Comparison of ENCODE assay signal across 9 cellular contexts in genomic region chr2:8515864-8516533, GRCh38.
A peak's percentile ranks its signal among the peaks of the same experiment; 100 is the strongest.
DNase-seq lines count a peak whose midpoint lies in the region; ATAC-seq and TF ChIP-seq lines count a peak whose summit lies in the region.
"Had no signal": no experiment of that assay in that cellular context is flagged by ENCODE, and none has a peak within 500 bp of the region (broad histone marks: within the 10 kb centered on the region; RNA-seq: fewer than 3 reads in every experiment).

No MANE protein-coding gene starts in this region.

- peak overlapping the region; percentile 88 for H3K27ac Mint-ChIP-seq in T-helper 2 cell treated with Interferon-gamma antibody and Interleukin-4, amounts not matched to agents 5 μg/mL and 100 μg/mL, for 36 hours
- peak overlapping the region; percentile 82 for H3K27ac Mint-ChIP-seq in stimulated activated memory B cell treated with anti-CD40 and anti-IgM and Interleukin-4, amounts not matched to agents 10 μg/mL and 1 μg/mL and 100 μg/mL, for 72 hours

- intact Hi-C loops in prostate gland (cut with DNase I) = no loop called here

- no peaks in the 10 kb centered on the region for H3K36me3 ChIP-seq in prostate gland
- H3K36me3 ChIP-seq: right lobe of liver had no signal

- no peak overlapping the region for H3K4me3 ChIP-seq in prostate gland
- H3K4me3 ChIP-seq: right lobe of liver had no signal

- H3K4me3 Mint-ChIP-seq in T-helper 2 cell treated with Interferon-gamma antibody and Interleukin-4, amounts not matched to agents 5 μg/mL and 100 μg/mL, for 36 hours = peak overlapping the region; percentile 22
- no peak overlapping the region for H3K4me3 Mint-ChIP-seq in stimulated activated memory B cell treated with anti-CD40 and anti-IgM and Interleukin-4, amounts not matched to agents 10 μg/mL and 1 μg/mL and 100 μg/mL, for 72 hours

- no peak for TF ChIP-seq CTCF in prostate gland (IDR thresholded peaks at IDR 0.05)

- no peak overlapping the region for H3K27ac ChIP-seq in prostate gland

- peak; percentile 8 for DNase-seq in EH (ENCODE audit: low read depth)
- DNase-seq in T-helper 2 cell treated with Interferon-gamma antibody and Interleukin-4, amounts not matched to agents 5 μg/mL and 100 μg/mL, for 36 hours (ENCODE audit: low spot score) = peak; percentile 10
- DNase-seq in NCI-H128 (lab: John Stamatoyannopoulos, UW; ENCODE audit: unreplicated experiment) = no peak
- no peak for DNase-seq in prostate gland (ENCODE audit: low spot score)
- DNase-seq: right lobe of liver had no signal

- no peak for TF ChIP-seq POLR2A in prostate gland (IDR thresholded peaks at IDR 0.05)

- H3K9me3 ChIP-seq in prostate gland = no peaks in the 10 kb centered on the region
- H3K9me3 ChIP-seq: right lobe of liver had no signal

- H3K36me3 Mint-ChIP-seq in T-helper 2 cell treated with Interferon-gamma antibody and Interleukin-4, amounts not matched to agents 5 μg/mL and 100 μg/mL, for 36 hours (ENCODE audit: low read depth) = peaks cover 13% of the 10 kb centered on the region
- peaks cover 7% of the 10 kb centered on the region for H3K36me3 Mint-ChIP-seq in stimulated activated memory B cell treated with anti-CD40 and anti-IgM and Interleukin-4, amounts not matched to agents 10 μg/mL and 1 μg/mL and 100 μg/mL, for 72 hours

- H3K4me1 Mint-ChIP-seq in T-helper 2 cell treated with Interferon-gamma antibody and Interleukin-4, amounts not matched to agents 5 μg/mL and 100 μg/mL, for 36 hours (ENCODE audit: low read depth) = peaks cover 49% of the 10 kb centered on the region
- H3K4me1 Mint-ChIP-seq in stimulated activated memory B cell treated with anti-CD40 and anti-IgM and Interleukin-4, amounts not matched to agents 10 μg/mL and 1 μg/mL and 100 μg/mL, for 72 hours = peaks cover 50% of the 10 kb centered on the region

- H3K9me3 Mint-ChIP-seq in T-helper 2 cell treated with Interferon-gamma antibody and Interleukin-4, amounts not matched to agents 5 μg/mL and 100 μg/mL, for 36 hours = peaks cover 18% of the 10 kb centered on the region
- peaks cover 14% of the 10 kb centered on the region for H3K9me3 Mint-ChIP-seq in stimulated activated memory B cell treated with anti-CD40 and anti-IgM and Interleukin-4, amounts not matched to agents 10 μg/mL and 1 μg/mL and 100 μg/mL, for 72 hours

- ATAC-seq in GM19455 (IDR thresholded peaks at IDR 0.05; ENCODE audit: unreplicated experiment) (peak; percentile 44), HG03558 (IDR thresholded peaks at IDR 0.05; ENCODE audit: extremely low read depth, unreplicated experiment) (peak; percentile 24), HG03025 (IDR thresholded peaks at IDR 0.05; ENCODE audit: low FRiP score, unreplicated experiment) (no peak)
- ATAC-seq in stimulated activated memory B cell treated with anti-CD40 and anti-IgM and Interleukin-4, amounts not matched to agents 10 μg/mL and 1 μg/mL and 100 μg/mL, for 72 hours = peak; percentile 14

- H3K27me3 ChIP-seq in prostate gland (replicated peaks; ENCODE audit: insufficient read depth) = no peaks in the 10 kb centered on the region
- H3K27me3 ChIP-seq: right lobe of liver had no signal

- H3K27me3 Mint-ChIP-seq in T-helper 2 cell treated with Interferon-gamma antibody and Interleukin-4, amounts not matched to agents 5 μg/mL and 100 μg/mL, for 36 hours (ENCODE audit: low read depth) = no peaks in the 10 kb centered on the region
- H3K27me3 Mint-ChIP-seq in stimulated activated memory B cell treated with anti-CD40 and anti-IgM and Interleukin-4, amounts not matched to agents 10 μg/mL and 1 μg/mL and 100 μg/mL, for 72 hours = peaks cover 9% of the 10 kb centered on the region

- H3K4me1 ChIP-seq in prostate gland (replicated peaks) = no peaks in the 10 kb centered on the region
- H3K4me1 ChIP-seq: right lobe of liver had no signal

- WGBS in prostate gland = 90% methylated on average over 5 of the region's 5 CpGs

Comparison
In these comparisons a context has a peak if more than half of its experiments do, and no peak if none do; other contexts are left out.
1. DNase-seq: peak in EH (single experiment) and T-helper 2 cell treated with Interferon-gamma antibody and Interleukin-4, amounts not matched to agents 5 μg/mL and 100 μg/mL, for 36 hours (single experiment); none in NCI-H128 (single experiment) and prostate gland (single experiment).